ENCODE assay signal across 13 cellular contexts in the genomic region with DNA sequence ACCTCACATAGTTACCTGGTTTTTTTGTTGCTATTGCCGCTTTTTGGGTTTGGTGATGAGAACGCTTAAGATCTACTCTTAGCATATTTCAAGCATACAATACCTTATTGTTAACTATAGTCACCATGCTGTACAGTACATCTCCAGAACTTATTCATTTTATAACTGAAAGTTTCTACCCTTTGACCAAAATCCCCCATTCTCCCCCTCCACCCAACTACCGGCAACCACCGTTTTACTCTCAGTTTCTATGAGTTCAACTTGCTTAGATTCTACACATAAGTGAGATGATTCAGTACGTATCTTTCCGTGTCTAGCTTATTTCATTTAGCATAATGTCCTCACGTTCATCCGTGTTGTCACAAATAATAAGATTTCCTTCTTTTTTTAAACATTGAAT.
A peak's percentile ranks its signal among the peaks of the same experiment; 100 is the strongest.
DNase-seq lines count a peak whose midpoint lies in the region; ATAC-seq and TF ChIP-seq lines count a peak whose summit lies in the region.
"Had no signal": no experiment of that assay in that cellular context is flagged by ENCODE, and none has a peak within 500 bp of the region (broad histone marks: within the 10 kb centered on the region; RNA-seq: fewer than 3 reads in every experiment).

No MANE protein-coding gene starts in this region.

- no peak for TF ChIP-seq CTCF in GM12864 (IDR thresholded peaks at IDR 0.05; ENCODE audit: low read depth, low read length, missing control alignments)
- no peak for TF ChIP-seq CTCF in RWPE1 (conservative IDR thresholded peaks at IDR 0.05; ENCODE audit: low read depth)

- no peak overlapping the region for H3K27ac Mint-ChIP-seq in activated CD4-positive, alpha-beta memory T cell treated with anti-CD3 and anti-CD28 coated beads for 36 hours

- H3K36me3 Mint-ChIP-seq in activated CD4-positive, alpha-beta memory T cell treated with anti-CD3 and anti-CD28 coated beads for 36 hours: peaks cover 16% of the 10 kb centered on the region

- intact Hi-C loops in activated CD4-positive, alpha-beta memory T cell treated with anti-CD3 and anti-CD28 coated beads for 36 hours (cut with micrococcal nuclease): loop anchor here (1.0 to 5.0 kb wide), 6 partner anchors 22 to 87 kb away; partner anchors contain the start of gene IL6

- POLR2A ChIA-PET in activated CD4-positive, alpha-beta memory T cell treated with anti-CD3 and anti-CD28 coated beads for 36 hours (lab: Charles Lee): interaction anchor here (0.5 to 1.7 kb wide), 4 partner anchors 23 to 76 kb away, joined by 3 to 7 read pairs (median 4); no protein-coding TSS in a partner anchor
- POLR2A ChIA-PET in RWPE1 (lab: Yijun Ruan, JAX; ENCODE audit: low non-redundant PET): no interaction called here

- CTCF ChIA-PET in activated CD4-positive, alpha-beta memory T cell treated with anti-CD3 and anti-CD28 coated beads for 36 hours (lab: Charles Lee): interaction anchor here (0.7 to 1.8 kb wide), 8 partner anchors 20 to 87 kb away, joined by 3 to 17 read pairs (median 6); partner anchors contain the start of gene IL6
- CTCF ChIA-PET in RWPE1 (lab: Yijun Ruan, JAX): no interaction called here

- no peak overlapping the region for H3K4me3 Mint-ChIP-seq in activated CD4-positive, alpha-beta memory T cell treated with anti-CD3 and anti-CD28 coated beads for 36 hours

- peak; percentile 100 for ATAC-seq in GM19351 (IDR thresholded peaks at IDR 0.05; ENCODE audit: unreplicated experiment)
- ATAC-seq in HG02943 (IDR thresholded peaks at IDR 0.05; ENCODE audit: low read depth, unreplicated experiment): peak; percentile 93
- ATAC-seq: SK-N-SH treated with all-trans-retinoic acid at 6 μM for 48 hours had no signal

- H3K27ac ChIP-seq in RWPE1: no peak overlapping the region
- H3K27ac ChIP-seq: adrenal gland; BLaER1 treated with 17β-estradiol and CSF1 and Interleukin-3, amounts not matched to agents 10 nM and 100 nM; GM23248 had no signal

- H3K4me1 Mint-ChIP-seq in activated CD4-positive, alpha-beta memory T cell treated with anti-CD3 and anti-CD28 coated beads for 36 hours (ENCODE audit: low read depth): peaks cover 20% of the 10 kb centered on the region

- H3K27me3 Mint-ChIP-seq in activated CD4-positive, alpha-beta memory T cell treated with anti-CD3 and anti-CD28 coated beads for 36 hours: peaks cover 26% of the 10 kb centered on the region

- DNase-seq in GM12864 (ENCODE audit: low read depth) (peak; percentile 63), A172 (ENCODE audit: low spot score) (no peak), RWPE1 (ENCODE audit: low spot score) (no peak), COLO668 (lab: John Stamatoyannopoulos, UW; ENCODE audit: unreplicated experiment) (no peak), midbrain (lab: John Stamatoyannopoulos, UW) (no peak)
- peak; percentile 78 for DNase-seq in activated CD4-positive, alpha-beta memory T cell treated with anti-CD3 and anti-CD28 coated beads for 36 hours
- DNase-seq: adrenal gland, GM23248, NCI-H2081 treated with DMSO at 0.1 percent for 48 hours had no signal

- peaks cover 35% of the 10 kb centered on the region for H3K9me3 Mint-ChIP-seq in activated CD4-positive, alpha-beta memory T cell treated with anti-CD3 and anti-CD28 coated beads for 36 hours

- H3K4me3 ChIP-seq in GM12864 (ENCODE audit: low read depth, low read length): no peak overlapping the region
- H3K4me3 ChIP-seq: adrenal gland; BLaER1 treated with 17β-estradiol and CSF1 and Interleukin-3, amounts not matched to agents 10 nM and 100 nM; GM23248 had no signal

Comparison
In these comparisons a context has a peak if more than half of its experiments do, and no peak if none do; other contexts are left out.
1. DNase-seq: peak in GM12864 (single experiment) and activated CD4-positive, alpha-beta memory T cell treated with anti-CD3 and anti-CD28 coated beads for 36 hours (single experiment); none in A172 (single experiment), RWPE1 (single experiment), COLO668 (single experiment) and midbrain (single experiment).